Comparison of ENCODE assay signal across 18 cellular contexts in the genomic region with DNA sequence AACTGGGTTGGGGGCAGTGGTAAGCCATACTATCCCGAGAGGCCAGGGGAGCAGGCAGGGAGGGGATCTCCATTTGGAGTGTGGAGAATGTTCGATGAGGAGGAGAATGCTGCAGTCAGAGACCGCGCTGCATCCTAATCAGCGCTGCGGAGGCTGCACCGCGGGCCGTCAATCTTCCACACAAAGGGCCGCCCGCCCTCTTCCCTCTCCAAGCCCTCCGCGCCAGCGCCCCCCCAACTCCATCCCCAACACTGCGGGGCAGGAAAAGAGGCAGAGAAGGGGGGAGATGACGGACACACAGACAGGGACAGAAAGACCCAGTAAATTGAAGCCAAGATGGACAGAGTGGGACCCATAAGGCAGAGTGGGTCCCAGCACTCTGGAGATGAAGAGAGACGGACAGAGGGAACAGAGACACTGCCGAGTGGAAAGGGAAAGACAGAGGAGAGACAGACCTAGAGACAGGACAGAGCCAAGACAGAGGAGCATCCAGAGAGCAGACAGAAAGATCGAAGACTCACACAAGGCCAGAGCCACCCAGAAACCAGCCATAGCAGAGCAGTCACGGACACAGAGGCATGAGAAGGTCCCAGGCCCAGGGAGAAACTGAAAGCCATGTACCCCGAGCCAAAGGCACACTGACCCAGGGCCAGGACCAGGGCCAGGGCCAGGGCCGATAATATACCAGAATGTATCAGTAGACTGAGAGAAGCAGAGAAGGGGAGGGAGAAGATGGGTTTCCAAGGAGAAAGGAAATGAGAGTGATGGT. TPM values are rescaled to one million over a fixed set of nuclear protein-coding genes. Genes with fewer than 3 reads are reported as not detected.
DNase-seq lines count a peak whose midpoint lies in the region; ATAC-seq, FAIRE-seq and TF ChIP-seq lines count a peak whose summit lies in the region.
"Had no signal": no experiment of that assay in that cellular context is flagged by ENCODE, and none has a peak within 500 bp of the region (broad histone marks: within the 10 kb centered on the region; RNA-seq: fewer than 3 reads in every experiment).

No MANE protein-coding gene starts in this region.

- H3K36me3 Mint-ChIP-seq in type B pancreatic cell: no peaks in the 10 kb centered on the region

- intact Hi-C loops in HepG2 (cut with micrococcal nuclease; ENCODE audit: unreplicated experiment) (no loop called here), right lobe of liver (cut with DNase I) (loop anchor here in 1 of 2 donors (10.0 kb wide), 1 partner anchor 193 kb away; no protein-coding TSS in a partner anchor)

- no peak overlapping the region for H3K4me3 ChIP-seq in HepG2 (replicated peaks in 1 of 3; ENCODE audit: insufficient read depth in 1 of 3, low read depth in 2 of 3, low read length in 3 of 3)
- H3K4me3 ChIP-seq in right lobe of liver: no peak overlapping the region
- peak overlapping the region; percentile 24 for H3K4me3 ChIP-seq in iPS-15b (ENCODE audit: low read depth, low read length)
- H3K4me3 ChIP-seq: A549, Peyer's patch had no signal

- 9% methylated on average over 22 of the region's 22 CpGs for WGBS in HepG2 (ENCODE audit: low lambda C conversion rate)
- WGBS in right lobe of liver (ENCODE audit: insufficient coverage, low coverage, low lambda C conversion rate, missing lambda C conversion rate): 15% methylated on average over 15 of the region's 22 CpGs

- H3K9ac ChIP-seq in HepG2 (ENCODE audit: insufficient read depth, low read depth, low read length) (no peak overlapping the region), iPS-15b (ENCODE audit: low read depth, low read length) (no peak overlapping the region)
- H3K9ac ChIP-seq: SK-N-SH had no signal

- TF ChIP-seq CTCF in HepG2 (CRISPR knock-in tag; IDR thresholded peaks at IDR 0.05) (no peak), right lobe of liver (IDR thresholded peaks at IDR 0.05) (no peak), type B pancreatic cell (conservative IDR thresholded peaks at IDR 0.05) (no peak)

- ATAC-seq in HepG2 (no peak), right lobe of liver (no peak), GM19463 (IDR thresholded peaks at IDR 0.05; ENCODE audit: unreplicated experiment) (no peak), GM19324 (IDR thresholded peaks at IDR 0.05; ENCODE audit: low FRiP score, unreplicated experiment) (no peak)
- ATAC-seq: A549 had no signal

- in situ Hi-C loops in HepG2 (cut with HindIII; ENCODE audit: extremely low pct_ligation_motif_present, low pct_unique_long_range_greater_than_20kb): no loop called here

- H3K9me3 ChIP-seq in HepG2 (ENCODE audit: low read length): no peaks in the 10 kb centered on the region
- H3K9me3 ChIP-seq in right lobe of liver: no peaks in the 10 kb centered on the region
- H3K9me3 ChIP-seq in iPS-15b (ENCODE audit: control insufficient read depth, insufficient read depth, low read length): no peaks in the 10 kb centered on the region
- H3K9me3 ChIP-seq: A549, Peyer's patch, SK-N-SH had no signal

- TF ChIP-seq EP300 in HepG2 (IDR thresholded peaks at IDR 0.05; ENCODE audit: low read depth in 2 of 2, low read length in 2 of 2): no peak
- no peak for TF ChIP-seq EP300 in HepG2 (CRISPR knock-in tag; IDR thresholded peaks at IDR 0.05; ENCODE audit: borderline replicate concordance)

- FAIRE-seq in HepG2 (lab: Jason Lieb, UNC): no peak
- FAIRE-seq: A549 had no signal

- H3K27ac ChIP-seq in HepG2 (ENCODE audit: extremely low read length, insufficient read depth, low read length) (no peak overlapping the region), right lobe of liver (no peak overlapping the region), cingulate gyrus (ENCODE audit: low read depth, low read length) (peak overlapping the region; percentile 22)
- H3K27ac ChIP-seq: A549, Peyer's patch had no signal

- DNase-seq in HepG2 (ENCODE audit: low spot score) (no peak), right lobe of liver (no peak), type B pancreatic cell (ENCODE audit: extremely low spot score, unreplicated experiment) (no peak), DMS79 (lab: John Stamatoyannopoulos, UW) (no peak)
- DNase-seq: COR-L47, NCI-H1930, NCI-H345, NCI-H69, Peyer's patch, Right ventricle myocardium superior, SK-N-SH had no signal

- H3K79me2 ChIP-seq in HepG2 (ENCODE audit: insufficient read depth, low read length): no peaks in the 10 kb centered on the region

- POLR2A ChIA-PET in HepG2 (lab: Yijun Ruan, JAX): no interaction called here

- no peak overlapping the region for H3K4me2 ChIP-seq in HepG2 (ENCODE audit: low read depth, low read length)
- H3K4me2 ChIP-seq: A549, SK-N-SH had no signal

- no peaks in the 10 kb centered on the region for H4K20me1 ChIP-seq in HepG2 (ENCODE audit: insufficient read depth, low read length)

- H3K4me1 ChIP-seq in HepG2 (ENCODE audit: insufficient read depth, low read length) (peaks cover 14% of the 10 kb centered on the region), right lobe of liver (peaks cover 0 to 14% (median 7%) of the 10 kb centered on the region in 4 donors), iPS-15b (ENCODE audit: control insufficient read depth, insufficient read depth, low read length) (no peaks in the 10 kb centered on the region)
- H3K4me1 ChIP-seq: A549 had no signal

- TF ChIP-seq POLR2A in HepG2 (IDR thresholded peaks at IDR 0.05; ENCODE audit: insufficient read depth in 1 of 2, low read depth in 2 of 2, low read length in 2 of 2) (no peak), right lobe of liver (IDR thresholded peaks at IDR 0.05) (no peak)

- peaks cover 9 to 90% of the 10 kb centered on the region in 2 experiments; a peak in 4 of 5 replicates for H3K27me3 ChIP-seq in HepG2 (ENCODE audit: control insufficient read depth in 1 of 2, insufficient read depth in 2 of 2, low read length in 2 of 2)
- H3K27me3 ChIP-seq in right lobe of liver: peaks cover 0 to 16% of the 10 kb centered on the region in 2 donors
- peaks cover 99% of the 10 kb centered on the region for H3K27me3 ChIP-seq in iPS-15b (ENCODE audit: control insufficient read depth, insufficient read depth, low read length)

- H3K27ac Mint-ChIP-seq in type B pancreatic cell: no peak overlapping the region
- H3K27ac Mint-ChIP-seq: CD14-positive monocyte had no signal

- CTCF ChIA-PET in HepG2 (lab: Yijun Ruan, JAX; ENCODE audit: low intra/inter-chr PET ratio, low total read pairs): interaction anchor here (10.1 kb wide), 1 partner anchor 47 kb away, joined by 216 read pairs; no protein-coding TSS in a partner anchor

- peak overlapping the region; percentile 45 for H3K4me3 Mint-ChIP-seq in type B pancreatic cell

- peaks cover 15% of the 10 kb centered on the region for H3K4me1 Mint-ChIP-seq in type B pancreatic cell (ENCODE audit: unreplicated experiment)

- TF ChIP-seq RAD21 in HepG2 (CRISPR knock-in tag; IDR thresholded peaks at IDR 0.05): no peak

- H3K36me3 ChIP-seq in HepG2 (replicated peaks in 1 of 2; ENCODE audit: control insufficient read depth in 1 of 2, insufficient read depth in 2 of 2, low read length in 2 of 2) (no peaks in the 10 kb centered on the region), right lobe of liver (no peaks in the 10 kb centered on the region), iPS-15b (ENCODE audit: control insufficient read depth, insufficient read depth, low read length) (no peaks in the 10 kb centered on the region)
- H3K36me3 ChIP-seq: Peyer's patch had no signal

- no TSS peak for BruUV-seq in HepG2 (replicated peaks; lab: Mats Ljungman, UMichigan)

- no peak overlapping the region for H2AFZ ChIP-seq in HepG2 (ENCODE audit: low read length)

- H3K9me3 Mint-ChIP-seq in type B pancreatic cell: no peaks in the 10 kb centered on the region

- H3K27me3 Mint-ChIP-seq in type B pancreatic cell: no peaks in the 10 kb centered on the region

RNA-seq across cellular contexts. Expression of gene CISTR, which starts 3.5 kb away (rescaled TPM):
- total RNA-seq in HepG2 (2016; rRNA removed; fragmentation: Illumina TruSeq; extraction: Trizol) (not detected in 2 replicates), right lobe of liver (not detected), type B pancreatic cell (ENCODE audit: low replicate concordance) (not detected in 2 replicates)
- total RNA-seq in HepG2 (2016; cell fraction: cytosol; rRNA removed; fragmentation: Illumina TruSeq; extraction: Trizol; ENCODE audit: low read depth): not detected in 2 replicates
- total RNA-seq in HepG2 (2016; cell fraction: insoluble cytoplasmic fraction; rRNA removed; fragmentation: Illumina TruSeq; extraction: Trizol): not detected in 2 replicates
- not detected in 2 replicates for total RNA-seq in HepG2 (2016; cell fraction: membrane; rRNA removed; fragmentation: Illumina TruSeq; extraction: Trizol)
- total RNA-seq in HepG2 (2016; cell fraction: nucleus; rRNA removed; fragmentation: Illumina TruSeq; extraction: Trizol): not detected in 2 replicates
- polyA plus RNA-seq in HepG2 (2011; rRNA removed): not detected in 2 replicates
- not detected in 2 replicates for polyA plus RNA-seq in HepG2 (2011; cell fraction: cytosol; rRNA removed)
- not detected in 2 replicates for polyA plus RNA-seq in HepG2 (2011; cell fraction: nucleus; rRNA removed)
- not detected in 2 replicates for polyA plus RNA-seq in HepG2 (2012)
- not detected in 2 replicates for polyA plus RNA-seq in HepG2 (2016; cell fraction: cytosol; fragmentation: Illumina TruSeq; extraction: Trizol; ENCODE audit: low read depth)
- polyA plus RNA-seq in HepG2 (2016; cell fraction: insoluble cytoplasmic fraction; fragmentation: Illumina TruSeq; extraction: Trizol; ENCODE audit: low read depth): not detected in 2 replicates
- polyA plus RNA-seq in HepG2 (2016; cell fraction: membrane; fragmentation: Illumina TruSeq; extraction: Trizol; ENCODE audit: low read depth): not detected in 2 replicates
- not detected in 2 replicates for polyA plus RNA-seq in HepG2 (2016; cell fraction: nucleus; fragmentation: Illumina TruSeq; extraction: Trizol; ENCODE audit: insufficient read depth, low read depth)
- not detected in 2 replicates for polyA minus RNA-seq in HepG2 (2011; rRNA and poly(A)+ RNA removed; ENCODE audit: low replicate concordance)
- polyA minus RNA-seq in HepG2 (2011; cell fraction: cytosol; rRNA and poly(A)+ RNA removed): not detected in 2 replicates
- polyA minus RNA-seq in HepG2 (2011; cell fraction: nucleus; rRNA and poly(A)+ RNA removed): not detected in 2 replicates
- total RNA-seq: LHCN-M2, Peyer's patch had no signal
- polyA plus RNA-seq: A549, CD14-positive monocyte, SK-N-SH had no signal

RNA-seq across cellular contexts. Expression of gene CALCOCO1, which starts 21.0 kb away (rescaled TPM):
- total RNA-seq in HepG2 (2016; rRNA removed; fragmentation: Illumina TruSeq; extraction: Trizol) (4.9 and 7.7 TPM in 2 replicates), right lobe of liver (10 to 100 TPM; 25.4 to 53.7 (median 34.2) TPM), type B pancreatic cell (ENCODE audit: low replicate concordance) (66.2 and 86.7 TPM in 2 replicates)
- 0.81 and 0.88 TPM in 2 replicates for total RNA-seq in HepG2 (2016; cell fraction: cytosol; rRNA removed; fragmentation: Illumina TruSeq; extraction: Trizol; ENCODE audit: low read depth)
- total RNA-seq in HepG2 (2016; cell fraction: insoluble cytoplasmic fraction; rRNA removed; fragmentation: Illumina TruSeq; extraction: Trizol): 5.4 and 6.9 TPM in 2 replicates
- 1.0 and 1.4 TPM in 2 replicates for total RNA-seq in HepG2 (2016; cell fraction: membrane; rRNA removed; fragmentation: Illumina TruSeq; extraction: Trizol)
- total RNA-seq in HepG2 (2016; cell fraction: nucleus; rRNA removed; fragmentation: Illumina TruSeq; extraction: Trizol): 10.7 and 11.7 TPM in 2 replicates
- polyA plus RNA-seq in HepG2 (2011; rRNA removed): 47.7 and 57.2 TPM in 2 replicates
- 19.0 and 25.5 TPM in 2 replicates for polyA plus RNA-seq in HepG2 (2011; cell fraction: cytosol; rRNA removed)
- polyA plus RNA-seq in HepG2 (2011; cell fraction: nucleus; rRNA removed): 439 and 465 TPM in 2 replicates
- polyA plus RNA-seq in HepG2 (2012): 33.3 and 36.8 TPM in 2 replicates
- polyA plus RNA-seq in HepG2 (2016; cell fraction: cytosol; fragmentation: Illumina TruSeq; extraction: Trizol; ENCODE audit: low read depth): 0.11 and 0.44 TPM in 2 replicates
- polyA plus RNA-seq in HepG2 (2016; cell fraction: insoluble cytoplasmic fraction; fragmentation: Illumina TruSeq; extraction: Trizol; ENCODE audit: low read depth): 3.8 and 4.3 TPM in 2 replicates
- 0.77 and 1.1 TPM in 2 replicates for polyA plus RNA-seq in HepG2 (2016; cell fraction: membrane; fragmentation: Illumina TruSeq; extraction: Trizol; ENCODE audit: low read depth)
- 21.6 and 24.3 TPM in 2 replicates for polyA plus RNA-seq in HepG2 (2016; cell fraction: nucleus; fragmentation: Illumina TruSeq; extraction: Trizol; ENCODE audit: insufficient read depth, low read depth)
- 53.0 and 73.1 TPM in 2 replicates for polyA minus RNA-seq in HepG2 (2011; rRNA and poly(A)+ RNA removed; ENCODE audit: low replicate concordance)
- polyA minus RNA-seq in HepG2 (2011; cell fraction: cytosol; rRNA and poly(A)+ RNA removed): 5.3 and 6.5 TPM in 2 replicates
- 71.2 and 84.0 TPM in 2 replicates for polyA minus RNA-seq in HepG2 (2011; cell fraction: nucleus; rRNA and poly(A)+ RNA removed)
